In the genomic region with DNA sequence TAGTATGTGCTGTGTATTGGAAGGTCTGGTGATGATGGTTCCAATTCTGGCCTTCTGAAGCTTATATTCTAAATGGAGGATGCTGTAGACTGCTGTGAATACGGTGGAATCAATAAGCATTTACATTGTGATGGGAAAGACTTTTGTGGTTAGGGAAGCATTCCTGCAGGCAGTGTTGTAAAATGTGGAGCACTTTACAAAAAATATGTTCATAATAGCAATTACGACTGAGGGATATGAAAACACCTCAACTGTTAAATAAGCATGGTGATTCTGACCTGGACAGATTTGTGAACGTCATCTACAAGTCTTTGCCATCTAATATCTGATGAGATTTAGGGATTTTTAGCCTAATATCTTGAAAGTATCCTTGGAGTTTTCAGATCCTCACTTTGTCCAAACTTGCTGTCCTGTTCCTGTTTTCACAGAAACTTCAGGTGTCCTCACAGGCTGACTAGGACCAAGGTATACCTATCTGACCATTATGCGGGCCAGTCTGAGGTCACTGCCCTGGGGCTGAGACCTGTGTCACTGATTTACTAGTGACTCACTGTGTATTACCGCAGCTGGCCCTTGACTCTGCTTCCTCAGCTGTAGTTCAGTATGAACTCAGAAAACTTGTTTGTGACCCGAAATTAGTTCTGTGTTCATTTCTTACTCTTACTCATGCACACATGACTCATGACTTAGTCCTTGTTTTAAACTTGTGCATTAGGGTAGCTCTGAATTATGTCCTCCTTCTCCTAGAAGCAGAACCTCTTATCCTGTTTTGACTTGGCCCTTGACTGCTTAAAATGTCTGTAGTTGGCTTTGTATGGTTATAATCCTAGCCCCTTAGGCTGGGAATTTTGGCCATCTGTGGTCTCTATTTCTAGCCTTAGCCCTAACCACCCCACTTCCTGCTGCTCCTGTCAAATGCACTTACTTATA, we compare ENCODE assay signal across 10 cellular contexts.
DNase-seq lines count a peak whose midpoint lies in the region; ATAC-seq, FAIRE-seq and TF ChIP-seq lines count a peak whose summit lies in the region.
"Had no signal": no experiment of that assay in that cellular context is flagged by ENCODE, and none has a peak within 500 bp of the region (broad histone marks: within the 10 kb centered on the region; RNA-seq: fewer than 3 reads in every experiment).

No MANE protein-coding gene starts in this region.

- H3K9ac ChIP-seq in K562 (ENCODE audit: insufficient read depth in 1 of 2, low read depth in 2 of 2, low read length in 2 of 2), result no peak overlapping the region

- no peak; the same call in 1 of the 2 replicates for TF ChIP-seq EP300 in K562 (IDR thresholded peaks at IDR 0.05; ENCODE audit: low read length)

- peak overlapping the region; percentile 47 for H3K4me2 ChIP-seq in GM23338
- no peak overlapping the region for H3K4me2 ChIP-seq in K562 (ENCODE audit: insufficient read depth, low read length)

- ATAC-seq in GM23338 (no peak), K562 (peak; percentile 73)

- WGBS in K562 (ENCODE audit: insufficient coverage, low coverage, missing lambda C conversion rate), result 32% methylated on average over 6 of the region's 6 CpGs

- peaks cover 6% of the 10 kb centered on the region for H3K9me3 Mint-ChIP-seq in activated CD4-positive, alpha-beta T cell treated with anti-CD3 and anti-CD28 coated beads, Interleukin-2, amount 10 ng/mL, durations not matched to agents 24 days and 14 days
- no peaks in the 10 kb centered on the region; the same call in 2 of the 3 replicates for H3K9me3 Mint-ChIP-seq in GM23338
- no peaks in the 10 kb centered on the region for H3K9me3 Mint-ChIP-seq in mesothelial cell of epicardium

- no peak overlapping the region for H3K4me3 Mint-ChIP-seq in activated CD4-positive, alpha-beta T cell treated with anti-CD3 and anti-CD28 coated beads, Interleukin-2, amount 10 ng/mL, durations not matched to agents 24 days and 14 days
- H3K4me3 Mint-ChIP-seq in GM23338 (no peak overlapping the region), mesothelial cell of epicardium (no peak overlapping the region)

- no peak overlapping the region for H3K4me3 ChIP-seq in GM23338
- H3K4me3 ChIP-seq in K562, result no peak overlapping the region
- no peak overlapping the region for H3K4me3 ChIP-seq in BE2C (ENCODE audit: low read depth, low read length)
- H3K4me3 ChIP-seq: cardiac muscle cell had no signal

- in situ Hi-C loops in KBM-7 (cut with MboI; ENCODE audit: low pct_unique_long_range_greater_than_20kb, low sequenced_read_pairs) (no loop called here), K562 (cut with MboI) (no loop called here)

- H3K9me2 ChIP-seq in GM23338 (ENCODE audit: insufficient read depth), result no peaks in the 10 kb centered on the region

- peaks cover 9% of the 10 kb centered on the region for H3K36me3 Mint-ChIP-seq in activated CD4-positive, alpha-beta T cell treated with anti-CD3 and anti-CD28 coated beads, Interleukin-2, amount 10 ng/mL, durations not matched to agents 24 days and 14 days (ENCODE audit: low read depth)
- H3K36me3 Mint-ChIP-seq in GM23338 (ENCODE audit: low read depth), result peaks cover 3% of the 10 kb centered on the region; the same call in 1 of the 3 replicates
- H3K36me3 Mint-ChIP-seq in mesothelial cell of epicardium, result peaks cover 2% of the 10 kb centered on the region

- intact Hi-C loops in activated CD4-positive, alpha-beta T cell treated with anti-CD3 and anti-CD28 coated beads, Interleukin-2, amount 10 ng/mL, durations not matched to agents 24 days and 14 days (cut with micrococcal nuclease), result loop anchor here (2.0 to 10.0 kb wide), 4 partner anchors 44 to 788 kb away; no protein-coding TSS in a partner anchor
- intact Hi-C loops in K562 (cut with micrococcal nuclease), result loop anchor here (10.0 kb wide), 1 partner anchor 718 kb away; a partner anchor contains a TSS

- peak overlapping the region; percentile 42 for H3K27ac Mint-ChIP-seq in activated CD4-positive, alpha-beta T cell treated with anti-CD3 and anti-CD28 coated beads, Interleukin-2, amount 10 ng/mL, durations not matched to agents 24 days and 14 days
- peak overlapping the region; percentile 13; the same call in 1 of the 2 replicates for H3K27ac Mint-ChIP-seq in GM23338
- H3K27ac Mint-ChIP-seq in mesothelial cell of epicardium, result peak overlapping the region; percentile 75

- H3K4me1 ChIP-seq in GM23338 (ENCODE audit: insufficient read depth) (peaks cover 72% of the 10 kb centered on the region), K562 (replicated peaks in 1 of 2; ENCODE audit: control insufficient read depth in 2 of 2, insufficient read depth in 2 of 2, low read length in 2 of 2) (no peaks in the 10 kb centered on the region; a peak in 1 of 5 replicates), BE2C (peaks cover 11% of the 10 kb centered on the region)

- no peak for TF ChIP-seq RAD21 in K562 (CRISPR knock-in tag; conservative IDR thresholded peaks at IDR 0.05 in 1 of 2, IDR thresholded peaks at IDR 0.05 in 1 of 2)

- FAIRE-seq in K562 (lab: Jason Lieb, UNC), result peak; percentile 56

- H4K20me1 ChIP-seq in GM23338 (replicated peaks; ENCODE audit: insufficient read depth) (no peaks in the 10 kb centered on the region), K562 (replicated peaks; ENCODE audit: control insufficient read depth, insufficient read depth, low read length) (no peaks in the 10 kb centered on the region)

- H3K4me1 Mint-ChIP-seq in activated CD4-positive, alpha-beta T cell treated with anti-CD3 and anti-CD28 coated beads, Interleukin-2, amount 10 ng/mL, durations not matched to agents 24 days and 14 days, result peaks cover 13% of the 10 kb centered on the region
- peaks cover 70% of the 10 kb centered on the region for H3K4me1 Mint-ChIP-seq in GM23338
- H3K4me1 Mint-ChIP-seq in mesothelial cell of epicardium, result peaks cover 40% of the 10 kb centered on the region

- DNase-seq in activated CD4-positive, alpha-beta T cell treated with anti-CD3 and anti-CD28 coated beads, Interleukin-2, amount 10 ng/mL, durations not matched to agents 24 days and 14 days, result peak; percentile 60
- no peak for DNase-seq in activated CD4-positive, alpha-beta T cell treated with anti-CD3 and anti-CD28 coated beads, Interleukin-2, amount 50 U/mL, for 4 hours
- DNase-seq in GM23338 (ENCODE audit: low spot score), result no peak
- peak; percentile 8 for DNase-seq in KBM-7
- peak in 2 of 4 experiments; percentile 15 to 37 for DNase-seq in K562 (ENCODE audit: extremely low read depth in 1 of 4, low spot score in 3 of 4)
- DNase-seq in mesothelial cell of epicardium (ENCODE audit: low spot score in 2 of 2, unreplicated experiment in 2 of 2), result no peak
- no peak for DNase-seq in NAMALWA (ENCODE audit: low spot score)
- DNase-seq in BE2C, result no peak
- DNase-seq: DND-41 had no signal

- H3K9me1 ChIP-seq in K562 (ENCODE audit: control insufficient read depth, insufficient read depth, low read length), result no peaks in the 10 kb centered on the region

- POLR2A ChIA-PET in K562 (lab: Yijun Ruan, JAX), result no interaction called here

- no TSS peak for BruUV-seq in K562 (replicated peaks; lab: Mats Ljungman, UMichigan)

- H3K9me3 ChIP-seq in K562 (replicated peaks; ENCODE audit: control insufficient read depth, insufficient read depth, low read depth, low read length), result no peaks in the 10 kb centered on the region
- no peaks in the 10 kb centered on the region for H3K9me3 ChIP-seq in BE2C

- CTCF ChIA-PET in K562 (lab: Yijun Ruan, JAX; ENCODE audit: low intra/inter-chr PET ratio), result no interaction called here

- no peaks in the 10 kb centered on the region for H3K36me3 ChIP-seq in GM23338 (ENCODE audit: insufficient read depth)
- H3K36me3 ChIP-seq in K562 (ENCODE audit: control insufficient read depth, insufficient read depth, low read length), result no peaks in the 10 kb centered on the region; the same call in 2 of the 3 replicates
- no peaks in the 10 kb centered on the region for H3K36me3 ChIP-seq in BE2C
- H3K36me3 ChIP-seq: cardiac muscle cell had no signal

- no peaks in the 10 kb centered on the region for H3K27me3 Mint-ChIP-seq in activated CD4-positive, alpha-beta T cell treated with anti-CD3 and anti-CD28 coated beads, Interleukin-2, amount 10 ng/mL, durations not matched to agents 24 days and 14 days
- H3K27me3 Mint-ChIP-seq in GM23338 (ENCODE audit: insufficient read depth, low read depth, poor library complexity), result peaks cover 5% of the 10 kb centered on the region
- H3K27me3 Mint-ChIP-seq in mesothelial cell of epicardium (ENCODE audit: low read depth), result no peaks in the 10 kb centered on the region

- no peak overlapping the region for H2AFZ ChIP-seq in GM23338
- H2AFZ ChIP-seq in K562 (ENCODE audit: low read depth, low read length), result no peak overlapping the region

- H3K27me3 ChIP-seq in GM23338 (ENCODE audit: insufficient read depth) (no peaks in the 10 kb centered on the region), K562 (ENCODE audit: control insufficient read depth in 2 of 2, insufficient read depth in 2 of 2, low read length in 2 of 2) (no peaks in the 10 kb centered on the region), BE2C (no peaks in the 10 kb centered on the region)
- H3K27me3 ChIP-seq: cardiac muscle cell had no signal

- TF ChIP-seq CTCF in GM23338 (conservative IDR thresholded peaks at IDR 0.05; ENCODE audit: low read depth in 2 of 2) (no peak), K562 (IDR thresholded peaks at IDR 0.05 in 2 of 3, conservative IDR thresholded peaks at IDR 0.05 in 1 of 3; ENCODE audit: insufficient read depth in 2 of 3, low read depth in 1 of 3, low read length in 3 of 3) (no peak), mesothelial cell of epicardium (IDR thresholded peaks at IDR 0.05; ENCODE audit: unreplicated experiment) (no peak), BE2C (IDR thresholded peaks at IDR 0.05; ENCODE audit: low read depth, low read length) (no peak)

- H3K79me2 ChIP-seq in GM23338 (replicated peaks; ENCODE audit: insufficient read depth), result no peaks in the 10 kb centered on the region
- H3K79me2 ChIP-seq in K562 (ENCODE audit: control insufficient read depth, insufficient read depth, low read length), result no peaks in the 10 kb centered on the region

- no peaks in the 10 kb centered on the region for H3F3A ChIP-seq in GM23338 (replicated peaks; ENCODE audit: low read depth)

- no peak for TF ChIP-seq POLR2A in K562 (conservative IDR thresholded peaks at IDR 0.05)

- no peak overlapping the region for H3K27ac ChIP-seq in GM23338 (ENCODE audit: low read depth)
- no peak overlapping the region for H3K27ac ChIP-seq in K562 (ENCODE audit: extremely low read depth, low read depth, low read length)
- H3K27ac ChIP-seq: cardiac muscle cell had no signal

TF ChIP-seq in GM23338, 12 proteins besides CTCF, POLR2A, EP300 and RAD21 (continues in another document):
- TF ChIP-seq EZH2phosphoT487 (IDR thresholded peaks at IDR 0.05; ENCODE audit: unreplicated experiment), result no peak
- no peak for TF ChIP-seq ZNF114 (CRISPR knock-in tag; IDR thresholded peaks at IDR 0.05)

TF ChIP-seq in K562, 482 proteins besides CTCF, POLR2A, EP300 and RAD21 (continues in another document):
- TF ChIP-seq EGR1 (conservative IDR thresholded peaks at IDR 0.05) (no peak), TCF7 (IDR thresholded peaks at IDR 0.05; ENCODE audit: borderline replicate concordance) (no peak), MEF2A (IDR thresholded peaks at IDR 0.05; ENCODE audit: control insufficient read depth, low read depth, low read length) (no peak), U2AF2 (optimal IDR thresholded peaks at IDR 0.05; ENCODE audit: low read depth, low read length) (no peak), FOSL1 (tag; conservative IDR thresholded peaks at IDR 0.05) (peak; percentile 91)

Comparison
In these comparisons a context has a peak if more than half of its experiments do, and no peak if none do; other contexts are left out.
1. DNase-seq: peak in activated CD4-positive, alpha-beta T cell treated with anti-CD3 and anti-CD28 coated beads, Interleukin-2, amount 10 ng/mL, durations not matched to agents 24 days and 14 days (single experiment) and KBM-7 (single experiment); none in activated CD4-positive, alpha-beta T cell treated with anti-CD3 and anti-CD28 coated beads, Interleukin-2, amount 50 U/mL, for 4 hours (0 of 2), GM23338 (single experiment), mesothelial cell of epicardium (0 of 2), NAMALWA (single experiment) and BE2C (single experiment).
2. H3K27ac Mint-ChIP-seq: peak in every context shown above with its lines; median percentile 75 in mesothelial cell of epicardium; 42 in activated CD4-positive, alpha-beta T cell treated with anti-CD3 and anti-CD28 coated beads, Interleukin-2, amount 10 ng/mL, durations not matched to agents 24 days and 14 days; 13 in GM23338.